1 cellular context compared by ENCODE assay signal in the genomic region with DNA sequence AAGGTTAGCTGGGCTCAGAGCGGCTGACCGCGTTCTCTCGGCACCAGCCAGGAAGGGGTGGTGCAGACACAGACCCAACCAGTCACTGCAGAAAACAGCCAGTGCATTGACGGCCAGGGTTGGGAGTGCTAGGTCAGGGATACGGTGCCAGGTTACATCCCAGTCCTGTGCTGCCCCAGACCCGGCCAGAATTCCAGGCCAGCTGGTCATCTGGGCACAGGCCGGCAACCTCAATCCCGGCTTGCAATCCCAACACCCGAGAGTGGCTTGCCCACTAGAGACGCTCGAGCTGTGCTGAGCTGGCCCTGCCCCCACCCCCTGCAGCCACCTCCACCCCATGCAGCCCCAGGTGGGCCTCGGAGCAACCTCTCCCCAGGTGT.
TF ChIP-seq lines count a peak whose summit lies in the region.

No MANE protein-coding gene starts in this region.

TF ChIP-seq in HepG2, 621 proteins besides CTCF, POLR2A, EP300 and RAD21:
- TF ChIP-seq ZC3H13 (CRISPR knock-in tag; IDR thresholded peaks at IDR 0.05), result peak; percentile 57; the same call in 1 of the 2 replicates
- 0 out of 2 replicates have a peak, but pooled peaks have one; percentile 8 for TF ChIP-seq AKAP8 (CRISPR knock-in tag; IDR thresholded peaks at IDR 0.05)
- TF ChIP-seq HNRNPL (IDR thresholded peaks at IDR 0.05; ENCODE audit: low read depth, low read length), result 0 out of 2 replicates have a peak, but pooled peaks have one; percentile 22
- TF ChIP-seq SRSF1 (optimal IDR thresholded peaks at IDR 0.05; ENCODE audit: low read depth, low read length), result peak; percentile 25
- no peak for TF ChIP-seq SP5 (CRISPR knock-in tag; IDR thresholded peaks at IDR 0.05; ENCODE audit: borderline replicate concordance, low read depth)
- no peak for TF ChIP-seq ELF4 (CRISPR knock-in tag; IDR thresholded peaks at IDR 0.05; ENCODE audit: borderline replicate concordance)
- TF ChIP-seq, protein P1, sequence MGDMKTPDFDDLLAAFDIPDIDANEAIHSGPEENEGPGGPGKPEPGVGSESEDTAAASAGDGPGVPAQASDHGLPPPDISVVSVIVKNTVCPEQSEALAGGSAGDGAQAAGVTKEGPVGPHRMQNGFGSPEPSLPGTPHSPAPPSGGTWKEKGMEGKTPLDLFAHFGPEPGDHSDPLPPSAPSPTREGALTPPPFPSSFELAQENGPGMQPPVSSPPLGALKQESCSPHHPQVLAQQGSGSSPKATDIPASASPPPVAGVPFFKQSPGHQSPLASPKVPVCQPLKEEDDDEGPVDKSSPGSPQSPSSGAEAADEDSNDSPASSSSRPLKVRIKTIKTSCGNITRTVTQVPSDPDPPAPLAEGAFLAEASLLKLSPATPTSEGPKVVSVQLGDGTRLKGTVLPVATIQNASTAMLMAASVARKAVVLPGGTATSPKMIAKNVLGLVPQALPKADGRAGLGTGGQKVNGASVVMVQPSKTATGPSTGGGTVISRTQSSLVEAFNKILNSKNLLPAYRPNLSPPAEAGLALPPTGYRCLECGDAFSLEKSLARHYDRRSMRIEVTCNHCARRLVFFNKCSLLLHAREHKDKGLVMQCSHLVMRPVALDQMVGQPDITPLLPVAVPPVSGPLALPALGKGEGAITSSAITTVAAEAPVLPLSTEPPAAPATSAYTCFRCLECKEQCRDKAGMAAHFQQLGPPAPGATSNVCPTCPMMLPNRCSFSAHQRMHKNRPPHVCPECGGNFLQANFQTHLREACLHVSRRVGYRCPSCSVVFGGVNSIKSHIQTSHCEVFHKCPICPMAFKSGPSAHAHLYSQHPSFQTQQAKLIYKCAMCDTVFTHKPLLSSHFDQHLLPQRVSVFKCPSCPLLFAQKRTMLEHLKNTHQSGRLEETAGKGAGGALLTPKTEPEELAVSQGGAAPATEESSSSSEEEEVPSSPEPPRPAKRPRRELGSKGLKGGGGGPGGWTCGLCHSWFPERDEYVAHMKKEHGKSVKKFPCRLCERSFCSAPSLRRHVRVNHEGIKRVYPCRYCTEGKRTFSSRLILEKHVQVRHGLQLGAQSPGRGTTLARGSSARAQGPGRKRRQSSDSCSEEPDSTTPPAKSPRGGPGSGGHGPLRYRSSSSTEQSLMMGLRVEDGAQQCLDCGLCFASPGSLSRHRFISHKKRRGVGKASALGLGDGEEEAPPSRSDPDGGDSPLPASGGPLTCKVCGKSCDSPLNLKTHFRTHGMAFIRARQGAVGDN (CRISPR knock-in tag; IDR thresholded peaks at IDR 0.05), result 0 out of 2 replicates have a peak, but pooled peaks have one; percentile 3
- TF ChIP-seq MAZ (IDR thresholded peaks at IDR 0.05; ENCODE audit: borderline replicate concordance, low read depth, low read length), result no peak
- 0 out of 2 replicates have a peak, but pooled peaks have one; percentile 23 for TF ChIP-seq MAZ (CRISPR knock-in tag; IDR thresholded peaks at IDR 0.05; ENCODE audit: low read depth)
- peak; percentile 52 for TF ChIP-seq AGO2 (optimal IDR thresholded peaks at IDR 0.05; ENCODE audit: low read depth, low read length)
- 0 out of 2 replicates have a peak, but pooled peaks have one; percentile 31 for TF ChIP-seq TMF1 (CRISPR knock-in tag; IDR thresholded peaks at IDR 0.05; ENCODE audit: low read depth)
- TF ChIP-seq NONO (IDR thresholded peaks at IDR 0.05), result no peak
- TF ChIP-seq NONO (CRISPR knock-in tag; conservative IDR thresholded peaks at IDR 0.05), result 0 out of 2 replicates have a peak, but pooled peaks have one; percentile 42
- TF ChIP-seq TAF1 (CRISPR knock-in tag; IDR thresholded peaks at IDR 0.05), result no peak
- TF ChIP-seq AGO1 (IDR thresholded peaks at IDR 0.05; ENCODE audit: low read depth, low read length, poor library complexity, severe bottlenecking), result peak; percentile 68
